In the genomic region with DNA sequence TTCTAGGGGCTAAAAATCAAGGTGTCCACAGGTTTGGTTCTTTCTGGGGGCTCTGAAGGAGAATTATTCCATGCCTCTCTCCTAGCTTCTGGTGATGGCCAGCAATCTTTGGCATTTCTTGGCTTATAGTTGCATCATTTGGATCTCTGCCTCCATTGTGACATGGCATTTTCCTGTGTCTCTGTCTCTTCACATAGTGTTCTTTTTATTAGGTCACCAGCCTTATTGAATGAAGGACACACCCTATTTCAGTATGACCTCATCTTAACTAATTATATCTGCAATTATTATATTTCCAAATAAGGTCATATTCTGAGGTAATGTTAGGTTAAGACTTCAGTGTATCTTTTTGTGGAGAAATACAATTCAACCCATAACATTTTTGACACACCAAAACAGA, we compare ENCODE assay signal across 22 cellular contexts. TPM values are rescaled to one million over a fixed set of nuclear protein-coding genes. Genes with fewer than 3 reads are reported as not detected.
DNase-seq lines count a peak whose midpoint lies in the region; ATAC-seq, FAIRE-seq and TF ChIP-seq lines count a peak whose summit lies in the region.
"Had no signal": no experiment of that assay in that cellular context is flagged by ENCODE, and none has a peak within 500 bp of the region (broad histone marks: within the 10 kb centered on the region; RNA-seq: fewer than 3 reads in every experiment).

No MANE protein-coding gene starts in this region.

- H3K27me3 Mint-ChIP-seq in Calu3 (ENCODE audit: unreplicated experiment) = no peaks in the 10 kb centered on the region
- peaks cover 0 to 6% of the 10 kb centered on the region in 2 donors for H3K27me3 Mint-ChIP-seq in natural killer cell (ENCODE audit: low read depth in 2 of 2)
- no peaks in the 10 kb centered on the region for H3K27me3 Mint-ChIP-seq in WTC11 (ENCODE audit: low read depth)
- H3K27me3 Mint-ChIP-seq: activated B cell treated with CpG ODN at 0.5 μM for 24 hours; stimulated activated naive CD8-positive, alpha-beta T cell treated with anti-CD3 and anti-CD28 coated beads, Interleukin-15, amount 100 ng/mL, for 72 hours had no signal

- no peak overlapping the region for H2AFZ ChIP-seq in ACC112 (ENCODE audit: low read length, unreplicated experiment)
- 0 out of 2 replicates have a peak overlapping the region, but pooled peaks have one; percentile 16 for H2AFZ ChIP-seq in GM23248
- H2AFZ ChIP-seq: GM23338 had no signal

- H3K36me3 ChIP-seq in ACC112 (ENCODE audit: insufficient read depth, low read length) = no peaks in the 10 kb centered on the region
- H3K36me3 ChIP-seq in GM23248 (ENCODE audit: low read depth) = no peaks in the 10 kb centered on the region
- H3K36me3 ChIP-seq in bronchial epithelial cell (ENCODE audit: control insufficient read depth, insufficient read depth, low read length) = no peaks in the 10 kb centered on the region
- H3K36me3 ChIP-seq: ascending aorta, thyroid gland had no signal

- POLR2A ChIA-PET in WTC11 (lab: Charles Lee) = no interaction called here

- ATAC-seq in natural killer cell (no peak), GM18505 (IDR thresholded peaks at IDR 0.05; ENCODE audit: unreplicated experiment) (no peak), WTC11 (no peak)
- ATAC-seq: GM23338; stimulated activated naive CD8-positive, alpha-beta T cell treated with anti-CD3 and anti-CD28 coated beads, Interleukin-15, amount 100 ng/mL, for 72 hours had no signal

- H3K27ac ChIP-seq in ACC112 (ENCODE audit: low read depth, low read length) (peak overlapping the region; percentile 44), GM23248 (peak overlapping the region; percentile 21)
- H3K27ac ChIP-seq: ascending aorta, thyroid gland had no signal

- no peak for TF ChIP-seq CTCF in bronchial epithelial cell (IDR thresholded peaks at IDR 0.05; ENCODE audit: insufficient read depth, low read length, severe bottlenecking)
- no peak for TF ChIP-seq CTCF in fibroblast of villous mesenchyme (IDR thresholded peaks at IDR 0.05; ENCODE audit: insufficient read depth, low read depth, low read length)
- no peak for TF ChIP-seq CTCF in Calu3 (IDR thresholded peaks at IDR 0.05; ENCODE audit: unreplicated experiment)
- no peak for TF ChIP-seq CTCF in natural killer cell (IDR thresholded peaks at IDR 0.05)
- no peak for TF ChIP-seq CTCF in WTC11 (IDR thresholded peaks at IDR 0.05)

- H3K4me1 ChIP-seq in ACC112 (ENCODE audit: control insufficient read depth, insufficient read depth, low read length, unreplicated experiment) (peaks cover 23% of the 10 kb centered on the region), GM23248 (ENCODE audit: insufficient read depth) (peaks cover 20% of the 10 kb centered on the region)

- peaks cover 35% of the 10 kb centered on the region for H3F3A ChIP-seq in GM23248 (ENCODE audit: insufficient read depth)

- intact Hi-C loops in Calu3 (cut with micrococcal nuclease; ENCODE audit: unreplicated experiment) (loop anchor here (10.0 kb wide), 1 partner anchor 370 kb away; no protein-coding TSS in a partner anchor), natural killer cell (cut with micrococcal nuclease) (no loop called here)

- no peaks in the 10 kb centered on the region for H3K9me2 ChIP-seq in GM23248 (ENCODE audit: insufficient read depth)

- H3K4me3 ChIP-seq in ACC112 (ENCODE audit: low read depth, low read length) (no peak overlapping the region), GM23248 (no peak overlapping the region), bronchial epithelial cell (ENCODE audit: low read depth, low read length) (no peak overlapping the region), fibroblast of villous mesenchyme (ENCODE audit: low read depth, low read length) (no peak overlapping the region)
- H3K4me3 ChIP-seq: ascending aorta, GM23338, thyroid gland had no signal

- TF ChIP-seq POLR2A in GM18505 (IDR thresholded peaks at IDR 0.05; ENCODE audit: borderline replicate concordance, extremely low read depth, insufficient read depth, insufficient read length) = no peak

- H3K4me1 Mint-ChIP-seq in Calu3 (ENCODE audit: low read depth, unreplicated experiment) (peaks cover 17% of the 10 kb centered on the region), natural killer cell (peaks cover 19 to 21% of the 10 kb centered on the region in 2 donors), WTC11 (peaks cover 29% of the 10 kb centered on the region)

- no peaks in the 10 kb centered on the region for H4K20me1 ChIP-seq in GM23248 (ENCODE audit: insufficient read depth)

- H3K9ac ChIP-seq in GM23248 = no peak overlapping the region

- no peaks in the 10 kb centered on the region for H3K9me3 ChIP-seq in GM23248 (ENCODE audit: low read depth)
- H3K9me3 ChIP-seq: ascending aorta, thyroid gland had no signal

- CTCF ChIA-PET in Calu3 (lab: Charles Lee) = no interaction called here
- CTCF ChIA-PET in WTC11 (lab: Charles Lee) = no interaction called here

- H3K9me3 Mint-ChIP-seq in Calu3 (ENCODE audit: low read depth, unreplicated experiment) (no peaks in the 10 kb centered on the region), natural killer cell (no peaks in the 10 kb centered on the region), WTC11 (peaks cover 19% of the 10 kb centered on the region)
- H3K9me3 Mint-ChIP-seq: activated B cell treated with CpG ODN at 0.5 μM for 24 hours; central memory CD8-positive, alpha-beta T cell; stimulated activated naive CD8-positive, alpha-beta T cell treated with anti-CD3 and anti-CD28 coated beads, Interleukin-15, amount 100 ng/mL, for 72 hours; T-helper 2 cell treated with Interferon-gamma antibody and Interleukin-4, amounts not matched to agents 5 μg/mL and 100 μg/mL, for 36 hours had no signal

- BruUV-seq in Calu3 (replicated peaks; lab: Mats Ljungman, UMichigan) = no TSS peak

- DNase-seq in GM23248 = peak; percentile 65
- DNase-seq in bronchial epithelial cell (ENCODE audit: low read depth) = peak; percentile 29
- peak; percentile 10 for DNase-seq in fibroblast of villous mesenchyme (ENCODE audit: low read depth)
- DNase-seq in Calu3 = no peak
- no peak for DNase-seq in natural killer cell
- DNase-seq in WTC11 (ENCODE audit: low spot score) = no peak
- DNase-seq: activated B cell treated with CpG ODN at 0.5 μM for 24 hours; activated CD8-positive, alpha-beta memory T cell treated with anti-CD3 and anti-CD28 coated beads, Interleukin-2, amount 50 U/mL, for 48 hours; NCI-H187 treated with DMSO at 0.1 percent for 48 hours; NCI-H526 treated with DMSO at 0.1 percent for 48 hours; RPMI8226; stimulated activated naive CD8-positive, alpha-beta T cell treated with anti-CD3 and anti-CD28 coated beads, Interleukin-15, amount 100 ng/mL, for 72 hours; thyroid gland had no signal

- no peak for FAIRE-seq in bronchial epithelial cell (lab: Jason Lieb, UNC)
- FAIRE-seq: endothelial cell of umbilical vein, islet of Langerhans had no signal

- H3K27me3 ChIP-seq in ACC112 (ENCODE audit: insufficient read depth, low read length) = no peaks in the 10 kb centered on the region
- no peaks in the 10 kb centered on the region for H3K27me3 ChIP-seq in GM23248 (replicated peaks; ENCODE audit: insufficient read depth)
- H3K27me3 ChIP-seq in bronchial epithelial cell (ENCODE audit: control insufficient read depth, insufficient read depth, low read length) = no peaks in the 10 kb centered on the region
- H3K27me3 ChIP-seq: ascending aorta, thyroid gland had no signal

- no peak overlapping the region for H3K4me3 Mint-ChIP-seq in Calu3 (ENCODE audit: low read depth, unreplicated experiment)
- no peak overlapping the region for H3K4me3 Mint-ChIP-seq in natural killer cell
- H3K4me3 Mint-ChIP-seq in WTC11 = no peak overlapping the region
- H3K4me3 Mint-ChIP-seq: activated B cell treated with CpG ODN at 0.5 μM for 24 hours; activated naive CD8-positive, alpha-beta T cell; central memory CD8-positive, alpha-beta T cell; GM23338; stimulated activated naive CD8-positive, alpha-beta T cell treated with anti-CD3 and anti-CD28 coated beads, Interleukin-15, amount 100 ng/mL, for 72 hours; T-helper 2 cell treated with Interferon-gamma antibody and Interleukin-4, amounts not matched to agents 5 μg/mL and 100 μg/mL, for 36 hours had no signal

- in situ Hi-C loops in GM23248 (cut with MboI) = no loop called here

- peaks cover 11% of the 10 kb centered on the region for H3K79me2 ChIP-seq in ACC112 (ENCODE audit: control insufficient read depth, insufficient read depth, low read length, unreplicated experiment)
- H3K79me2 ChIP-seq in GM23248 (ENCODE audit: insufficient read depth) = peaks cover 11% of the 10 kb centered on the region

- H3K4me2 ChIP-seq in GM23248 (ENCODE audit: unreplicated experiment) = no peak overlapping the region
- H3K4me2 ChIP-seq: GM23338 had no signal

- peaks cover 18% of the 10 kb centered on the region for H3K36me3 Mint-ChIP-seq in Calu3 (ENCODE audit: insufficient read depth, unreplicated experiment)
- no peaks in the 10 kb centered on the region for H3K36me3 Mint-ChIP-seq in natural killer cell
- H3K36me3 Mint-ChIP-seq in WTC11 = peaks cover 4% of the 10 kb centered on the region
- H3K36me3 Mint-ChIP-seq: activated naive CD8-positive, alpha-beta T cell had no signal

- H3K27ac Mint-ChIP-seq in Calu3 (ENCODE audit: unreplicated experiment) (no peak overlapping the region), natural killer cell (no peak overlapping the region), WTC11 (no peak overlapping the region)
- H3K27ac Mint-ChIP-seq: activated B cell treated with CpG ODN at 0.5 μM for 24 hours; activated naive CD8-positive, alpha-beta T cell; GM23338; stimulated activated naive CD8-positive, alpha-beta T cell treated with anti-CD3 and anti-CD28 coated beads, Interleukin-15, amount 100 ng/mL, for 72 hours; T-helper 2 cell treated with Interferon-gamma antibody and Interleukin-4, amounts not matched to agents 5 μg/mL and 100 μg/mL, for 36 hours had no signal

TF ChIP-seq in WTC11, 78 proteins besides CTCF, POLR2A, EP300 and RAD21 (continues in another document):
- TF ChIP-seq ZNF423 (CRISPR knock-in tag; IDR thresholded peaks at IDR 0.05) (no peak), NR1H2 (CRISPR knock-in tag; IDR thresholded peaks at IDR 0.05) (no peak), CREB1 (CRISPR knock-in tag; IDR thresholded peaks at IDR 0.05) (no peak), SP1 (CRISPR knock-in tag; conservative IDR thresholded peaks at IDR 0.05) (no peak), ZNF263 (CRISPR knock-in tag; IDR thresholded peaks at IDR 0.05; ENCODE audit: low read depth) (no peak)

RNA-seq across cellular contexts. Expression of a gene that starts 3.2 kb away (rescaled TPM):
- total RNA-seq in GM23248 (2014; rRNA removed; shearing (Covaris generic)) = 164 and 166 TPM in 2 replicates
- polyA plus RNA-seq in GM23248 (2016; fragmentation: Nextera tagmentation; extraction: Ambion mirVana) = 130 and 135 TPM in 2 replicates
- 94.0 and 114 TPM in 2 replicates for total RNA-seq in bronchial epithelial cell
- 169 and 231 TPM in 2 replicates for total RNA-seq in fibroblast of villous mesenchyme
- total RNA-seq in Calu3 (2022) = 10.8 and 12.7 TPM in 2 replicates
- total RNA-seq in natural killer cell = 10 to 100 TPM in 1 of 3 donors, 1 to 10 TPM in 2; 8.8 to 11.8 (median 9.7) TPM
- total RNA-seq in WTC11 (2021) = 9.2 to 11.9 TPM (median 11.5 TPM) in 3 replicates

Comparison
In these comparisons a context has a peak if more than half of its experiments do, and no peak if none do; other contexts are left out.
1. DNase-seq: peak in GM23248 (single experiment), bronchial epithelial cell (single experiment) and fibroblast of villous mesenchyme (single experiment); none in Calu3 (single experiment), natural killer cell (single experiment) and WTC11 (single experiment).